Comparison of ENCODE assay signal across 16 cellular contexts in genomic region chr9:99224445-99224844, GRCh38. TPM values are rescaled to one million over a fixed set of nuclear protein-coding genes. Genes with fewer than 3 reads are reported as not detected.
DNase-seq lines count a peak whose midpoint lies in the region; ATAC-seq and TF ChIP-seq lines count a peak whose summit lies in the region.
"Had no signal": no experiment of that assay in that cellular context is flagged by ENCODE, and none has a peak within 500 bp of the region (broad histone marks: within the 10 kb centered on the region; RNA-seq: fewer than 3 reads in every experiment).

No MANE protein-coding gene starts in this region.

- peaks cover 52% of the 10 kb centered on the region for H3K4me1 Mint-ChIP-seq in activated T-helper 1 cell treated with anti-CD3 and anti-CD28 coated beads, Interleukin-12 subunit alpha, Interleukin-12 subunit beta, Interleukin-2, Interleukin-4 antibody, amounts not matched to agents 30 ng/mL and 10 ng/mL and 1 ng/mL, durations not matched to agents 14 hours and 24 hours and 36 hours (ENCODE audit: low read depth)
- H3K4me1 Mint-ChIP-seq in natural killer cell treated with Interleukin-12 subunit alpha and Interleukin-12 subunit beta and Interleukin-15 and Interleukin-18, amount 100 ng/mL, for 72 hours (ENCODE audit: low read depth in 2 of 2) = peaks cover 44 to 52% of the 10 kb centered on the region in 2 donors

- H3K4me3 ChIP-seq in GM06990 (replicated peaks; ENCODE audit: low read depth, low read length) (peak overlapping the region; percentile 98), right atrium auricular region (no peak overlapping the region)
- H3K4me3 ChIP-seq: breast epithelium had no signal

- DNase-seq in CD1c-positive myeloid dendritic cell (ENCODE audit: extremely low spot score) = peak; percentile 46
- no peak for DNase-seq in GM06990 (ENCODE audit: extremely low read depth, insufficient read length)
- DNase-seq in activated T-helper 1 cell treated with anti-CD3 and anti-CD28 coated beads, Interleukin-12 subunit alpha, Interleukin-12 subunit beta, Interleukin-2, Interleukin-4 antibody, amounts not matched to agents 30 ng/mL and 10 ng/mL and 1 ng/mL, durations not matched to agents 14 hours and 24 hours and 36 hours (ENCODE audit: low spot score) = no peak
- no peak for DNase-seq in natural killer cell treated with Interleukin-12 subunit alpha and Interleukin-12 subunit beta and Interleukin-15 and Interleukin-18, amount 100 ng/mL, for 72 hours (ENCODE audit: low spot score)
- no peak for DNase-seq in right atrium auricular region (ENCODE audit: low spot score)
- no peak for DNase-seq in NCI-H1694 treated with DMSO at 0.1 percent for 48 hours (lab: John Stamatoyannopoulos, UW)
- DNase-seq in 8988T = no peak
- DNase-seq: activated effector memory CD4-positive, alpha-beta T cell treated with anti-CD3 and anti-CD28 coated beads, Interleukin-2, amount 50 U/mL, for 16 hours; effector CD8-positive, alpha-beta T cell; foreskin keratinocyte; NCI-H446; stimulated activated CD4-positive, alpha-beta T cell treated with anti-CD3 and anti-CD28 coated beads, Interleukin-4, amount 100 ng/mL, for 1 hour had no signal

- no peaks in the 10 kb centered on the region for H3K27me3 Mint-ChIP-seq in activated T-helper 1 cell treated with anti-CD3 and anti-CD28 coated beads, Interleukin-12 subunit alpha, Interleukin-12 subunit beta, Interleukin-2, Interleukin-4 antibody, amounts not matched to agents 30 ng/mL and 10 ng/mL and 1 ng/mL, durations not matched to agents 14 hours and 24 hours and 36 hours (ENCODE audit: insufficient read depth)
- H3K27me3 Mint-ChIP-seq in natural killer cell treated with Interleukin-12 subunit alpha and Interleukin-12 subunit beta and Interleukin-15 and Interleukin-18, amount 100 ng/mL, for 72 hours = no peaks in the 10 kb centered on the region

- peaks cover 51% of the 10 kb centered on the region for H3K36me3 Mint-ChIP-seq in activated T-helper 1 cell treated with anti-CD3 and anti-CD28 coated beads, Interleukin-12 subunit alpha, Interleukin-12 subunit beta, Interleukin-2, Interleukin-4 antibody, amounts not matched to agents 30 ng/mL and 10 ng/mL and 1 ng/mL, durations not matched to agents 14 hours and 24 hours and 36 hours (ENCODE audit: low read depth)
- H3K36me3 Mint-ChIP-seq in natural killer cell treated with Interleukin-12 subunit alpha and Interleukin-12 subunit beta and Interleukin-15 and Interleukin-18, amount 100 ng/mL, for 72 hours = peaks cover 50% of the 10 kb centered on the region

- peak overlapping the region; percentile 99 for H3K4me3 Mint-ChIP-seq in activated T-helper 1 cell treated with anti-CD3 and anti-CD28 coated beads, Interleukin-12 subunit alpha, Interleukin-12 subunit beta, Interleukin-2, Interleukin-4 antibody, amounts not matched to agents 30 ng/mL and 10 ng/mL and 1 ng/mL, durations not matched to agents 14 hours and 24 hours and 36 hours
- peak overlapping the region; percentile 100 for H3K4me3 Mint-ChIP-seq in natural killer cell treated with Interleukin-12 subunit alpha and Interleukin-12 subunit beta and Interleukin-15 and Interleukin-18, amount 100 ng/mL, for 72 hours
- H3K4me3 Mint-ChIP-seq: CD14-positive monocyte had no signal

- no peaks in the 10 kb centered on the region for H3K9me3 ChIP-seq in right atrium auricular region
- H3K9me3 ChIP-seq: breast epithelium had no signal

- H3K27ac Mint-ChIP-seq in activated T-helper 1 cell treated with anti-CD3 and anti-CD28 coated beads, Interleukin-12 subunit alpha, Interleukin-12 subunit beta, Interleukin-2, Interleukin-4 antibody, amounts not matched to agents 30 ng/mL and 10 ng/mL and 1 ng/mL, durations not matched to agents 14 hours and 24 hours and 36 hours = no peak overlapping the region
- peak overlapping the region; percentile 0 to 99 for H3K27ac Mint-ChIP-seq in natural killer cell treated with Interleukin-12 subunit alpha and Interleukin-12 subunit beta and Interleukin-15 and Interleukin-18, amount 100 ng/mL, for 72 hours

- H3K27ac ChIP-seq in right atrium auricular region = no peak overlapping the region
- H3K27ac ChIP-seq: foreskin keratinocyte had no signal

- H3K36me3 ChIP-seq in GM06990 (ENCODE audit: control insufficient read depth, insufficient read depth, low read length) = peaks cover 11% of the 10 kb centered on the region; the same call in 1 of the 2 replicates
- peaks cover 27% of the 10 kb centered on the region for H3K36me3 ChIP-seq in right atrium auricular region
- H3K36me3 ChIP-seq: breast epithelium had no signal

- ATAC-seq in natural killer cell treated with Interleukin-12 subunit alpha and Interleukin-12 subunit beta and Interleukin-15 and Interleukin-18, amount 100 ng/mL, for 72 hours = no peak
- no peak for ATAC-seq in HG03354 (IDR thresholded peaks at IDR 0.05; ENCODE audit: poor library complexity, severe bottlenecking, unreplicated experiment)
- ATAC-seq: foreskin keratinocyte, Panc1 had no signal

- peaks cover 3 to 59% of the 10 kb centered on the region in 2 donors for H3K4me1 ChIP-seq in right atrium auricular region

- no peak for TF ChIP-seq CTCF in GM06990 (IDR thresholded peaks at IDR 0.05; ENCODE audit: insufficient read depth, low read length, poor library complexity, severe bottlenecking)
- no peak for TF ChIP-seq CTCF in right atrium auricular region (IDR thresholded peaks at IDR 0.05)

- intact Hi-C loops in activated T-helper 1 cell treated with anti-CD3 and anti-CD28 coated beads, Interleukin-12 subunit alpha, Interleukin-12 subunit beta, Interleukin-2, Interleukin-4 antibody, amounts not matched to agents 30 ng/mL and 10 ng/mL and 1 ng/mL, durations not matched to agents 14 hours and 24 hours and 36 hours (cut with micrococcal nuclease) = loop anchor here (5.0 to 10.0 kb wide), 3 partner anchors 1110 to 1373 kb away; partner anchors contain the start of genes TEX10 and TRIM14

- no peaks in the 10 kb centered on the region for H3K9me3 Mint-ChIP-seq in activated T-helper 1 cell treated with anti-CD3 and anti-CD28 coated beads, Interleukin-12 subunit alpha, Interleukin-12 subunit beta, Interleukin-2, Interleukin-4 antibody, amounts not matched to agents 30 ng/mL and 10 ng/mL and 1 ng/mL, durations not matched to agents 14 hours and 24 hours and 36 hours
- no peaks in the 10 kb centered on the region for H3K9me3 Mint-ChIP-seq in natural killer cell treated with Interleukin-12 subunit alpha and Interleukin-12 subunit beta and Interleukin-15 and Interleukin-18, amount 100 ng/mL, for 72 hours
- H3K9me3 Mint-ChIP-seq: CD14-positive monocyte had no signal

- no peaks in the 10 kb centered on the region for H3K27me3 ChIP-seq in GM06990 (replicated peaks; ENCODE audit: control insufficient read depth, insufficient read depth, low read length)
- no peaks in the 10 kb centered on the region for H3K27me3 ChIP-seq in right atrium auricular region
- H3K27me3 ChIP-seq: breast epithelium, foreskin keratinocyte had no signal

RNA-seq across cellular contexts. Expression of gene SEC61B, which starts 2.4 kb away (rescaled TPM):
- total RNA-seq in activated T-helper 1 cell treated with anti-CD3 and anti-CD28 coated beads, Interleukin-12 subunit alpha, Interleukin-12 subunit beta, Interleukin-2, Interleukin-4 antibody, amounts not matched to agents 30 ng/mL and 10 ng/mL and 1 ng/mL, durations not matched to agents 14 hours and 24 hours and 36 hours = 180 and 184 TPM in 2 replicates
- 100 to 1,000 TPM; 176 to 255 TPM for total RNA-seq in natural killer cell treated with Interleukin-12 subunit alpha and Interleukin-12 subunit beta and Interleukin-15 and Interleukin-18, amount 100 ng/mL, for 72 hours
- 10 to 100 TPM; 29.4 to 53.1 TPM for total RNA-seq in right atrium auricular region

RNA-seq across cellular contexts. Expression of gene ALG2, which starts 2.7 kb away (rescaled TPM):
- 37.6 and 39.7 TPM in 2 replicates for total RNA-seq in activated T-helper 1 cell treated with anti-CD3 and anti-CD28 coated beads, Interleukin-12 subunit alpha, Interleukin-12 subunit beta, Interleukin-2, Interleukin-4 antibody, amounts not matched to agents 30 ng/mL and 10 ng/mL and 1 ng/mL, durations not matched to agents 14 hours and 24 hours and 36 hours
- total RNA-seq in natural killer cell treated with Interleukin-12 subunit alpha and Interleukin-12 subunit beta and Interleukin-15 and Interleukin-18, amount 100 ng/mL, for 72 hours = 10 to 100 TPM; 56.9 to 62.2 TPM
- total RNA-seq in right atrium auricular region = 10 to 100 TPM; 21.6 to 26.2 TPM
